Comparison of ENCODE assay signal across 8 cellular contexts in genomic region chr1:112675728-112676381, GRCh38. TPM values are rescaled to one million over a fixed set of nuclear protein-coding genes. Genes with fewer than 3 reads are reported as not detected.
DNase-seq lines count a peak whose midpoint lies in the region; ATAC-seq and TF ChIP-seq lines count a peak whose summit lies in the region.

No MANE protein-coding gene starts in this region.

- no peak for DNase-seq in BJ (ENCODE audit: low read depth)
- no peak for DNase-seq in MM.1S
- DNase-seq in effector memory CD4-positive, alpha-beta T cell: no peak
- no peak for DNase-seq in NCI-H2029 (lab: John Stamatoyannopoulos, UW)
- no peak for DNase-seq in SW 1271 (lab: John Stamatoyannopoulos, UW)

- H3F3A ChIP-seq in MM.1S (ENCODE audit: insufficient read depth, low read length) (peaks cover 13% of the 10 kb centered on the region; the same call in 1 of the 2 replicates), neural cell (ENCODE audit: insufficient read depth, low read length, poor library complexity, severe bottlenecking) (no peaks in the 10 kb centered on the region)

- CTCF ChIA-PET in BJ (lab: Yijun Ruan, JAX): interaction anchor here (0.9 to 4.9 kb wide), 9 partner anchors 10 to 285 kb away, joined by 3 to 46 read pairs (median 5); no protein-coding TSS in a partner anchor

- no peaks in the 10 kb centered on the region for H4K20me1 ChIP-seq in MM.1S (ENCODE audit: insufficient read depth, low read length)
- H4K20me1 ChIP-seq in neural cell (ENCODE audit: insufficient read depth): no peaks in the 10 kb centered on the region

- H2AFZ ChIP-seq in MM.1S (ENCODE audit: low read length): peak overlapping the region; percentile 35; the same call in 1 of the 2 replicates
- no peak overlapping the region for H2AFZ ChIP-seq in neural cell (ENCODE audit: low read depth, low read length)

- H3K9me2 ChIP-seq in MM.1S (replicated peaks; ENCODE audit: insufficient read depth, low read length): no peaks in the 10 kb centered on the region
- H3K9me2 ChIP-seq in neural cell (ENCODE audit: insufficient read depth, low read length): no peaks in the 10 kb centered on the region

- TF ChIP-seq CTCF in BJ (IDR thresholded peaks at IDR 0.05; ENCODE audit: insufficient read depth, low read depth, low read length) (no peak), MM.1S (IDR thresholded peaks at IDR 0.05; ENCODE audit: low read length) (no peak), neural cell (IDR thresholded peaks at IDR 0.05; ENCODE audit: poor library complexity, severe bottlenecking) (no peak)

- H3K36me3 ChIP-seq in BJ (ENCODE audit: control insufficient read depth, insufficient read depth, low read length) (peaks cover 4% of the 10 kb centered on the region), MM.1S (replicated peaks; ENCODE audit: insufficient read depth, low read length) (no peaks in the 10 kb centered on the region; the same call in 1 of the 2 replicates), neural cell (ENCODE audit: insufficient read depth, low read length) (peaks cover 5% of the 10 kb centered on the region)
- no peaks in the 10 kb centered on the region for H3K36me3 ChIP-seq in effector memory CD4-positive, alpha-beta T cell (ENCODE audit: control insufficient read depth, insufficient read depth, low read length)

- ATAC-seq in GM21390 (IDR thresholded peaks at IDR 0.05; ENCODE audit: unreplicated experiment) (no peak), HG03432 (IDR thresholded peaks at IDR 0.05; ENCODE audit: unreplicated experiment) (no peak)

- no peaks in the 10 kb centered on the region for H3K27me3 ChIP-seq in BJ (ENCODE audit: control insufficient read depth, insufficient read depth, low read length)
- H3K27me3 ChIP-seq in MM.1S (replicated peaks; ENCODE audit: insufficient read depth, low read length): no peaks in the 10 kb centered on the region
- H3K27me3 ChIP-seq in effector memory CD4-positive, alpha-beta T cell (replicated peaks; ENCODE audit: control insufficient read depth, insufficient read depth, low read length, poor library complexity, severe bottlenecking): no peaks in the 10 kb centered on the region
- H3K27me3 ChIP-seq in neural cell (ENCODE audit: insufficient read depth, low read depth, low read length): no peaks in the 10 kb centered on the region

- TF ChIP-seq EP300 in neural cell (conservative IDR thresholded peaks at IDR 0.05; ENCODE audit: poor library complexity, severe bottlenecking): no peak

- H3K9ac ChIP-seq in MM.1S (ENCODE audit: low read length) (no peak overlapping the region), neural cell (ENCODE audit: low read length) (peak overlapping the region; percentile 61)

- no peak overlapping the region for H3K27ac ChIP-seq in MM.1S (ENCODE audit: low read length)
- peak overlapping the region; percentile 79 for H3K27ac ChIP-seq in effector memory CD4-positive, alpha-beta T cell (ENCODE audit: insufficient read depth, low read length, poor library complexity, severe bottlenecking)
- no peak overlapping the region for H3K27ac ChIP-seq in neural cell (ENCODE audit: low read length)

- POLR2A ChIA-PET in BJ (lab: Charles Lee): no interaction called here

- H3K4me3 ChIP-seq in BJ (ENCODE audit: low read depth, low read length) (peak overlapping the region; percentile 54), MM.1S (ENCODE audit: low read length) (peak overlapping the region; percentile 71; the same call in 1 of the 2 replicates), neural cell (ENCODE audit: low read length) (peak overlapping the region; percentile 74)
- H3K4me3 ChIP-seq in effector memory CD4-positive, alpha-beta T cell (ENCODE audit: insufficient read depth, low read depth, low read length, poor library complexity, severe bottlenecking): peak overlapping the region; percentile 95

- H3K9me3 ChIP-seq in MM.1S (replicated peaks; ENCODE audit: insufficient read depth, low read length) (no peaks in the 10 kb centered on the region), neural cell (ENCODE audit: low read length) (no peaks in the 10 kb centered on the region)
- no peaks in the 10 kb centered on the region for H3K9me3 ChIP-seq in effector memory CD4-positive, alpha-beta T cell (ENCODE audit: control insufficient read depth, low read length)

- no peak for TF ChIP-seq RAD21 in neural cell (conservative IDR thresholded peaks at IDR 0.05)

- H3K4me1 ChIP-seq in MM.1S (ENCODE audit: low read length): no peaks in the 10 kb centered on the region
- peaks cover 19% of the 10 kb centered on the region for H3K4me1 ChIP-seq in effector memory CD4-positive, alpha-beta T cell (ENCODE audit: control insufficient read depth, insufficient read depth, low read length, poor library complexity, severe bottlenecking)

- H3K4me2 ChIP-seq in MM.1S (ENCODE audit: low read depth, low read length) (peak overlapping the region; percentile 60; the same call in 1 of the 2 replicates), neural cell (ENCODE audit: low read length) (peak overlapping the region; percentile 33)

- H3K79me2 ChIP-seq in MM.1S (ENCODE audit: low read length) (no peaks in the 10 kb centered on the region), neural cell (replicated peaks; ENCODE audit: insufficient read depth, low read length) (no peaks in the 10 kb centered on the region)

TF ChIP-seq in neural cell, 6 proteins besides CTCF, POLR2A, EP300 and RAD21:
- TF ChIP-seq MXI1 (conservative IDR thresholded peaks at IDR 0.05; ENCODE audit: poor library complexity, severe bottlenecking) (no peak), TAF1 (IDR thresholded peaks at IDR 0.05; ENCODE audit: low read depth) (no peak), POLR2AphosphoS5 (IDR thresholded peaks at IDR 0.05) (no peak), SMC3 (conservative IDR thresholded peaks at IDR 0.05; ENCODE audit: poor library complexity) (no peak), REST (IDR thresholded peaks at IDR 0.05; ENCODE audit: borderline replicate concordance) (no peak), EZH2 (IDR thresholded peaks at IDR 0.05; ENCODE audit: borderline replicate concordance, insufficient read depth, low read length, poor library complexity, severe bottlenecking) (no peak)

RNA-seq across cellular contexts. Expression of gene MOV10, which starts 1.4 kb away (rescaled TPM):
- polyA plus RNA-seq in BJ (2011; rRNA removed) (48.9 and 93.7 TPM in 2 replicates), neural cell (1.4 and 3.0 TPM in 2 replicates)
- 61.1 and 90.9 TPM in 2 replicates for polyA minus RNA-seq in BJ (2011; rRNA and poly(A)+ RNA removed)
- polyA minus RNA-seq in neural cell: 1.5 and 1.6 TPM in 2 replicates

RNA-seq across cellular contexts. Expression of gene RHOC, which starts 31.1 kb away (rescaled TPM):
- polyA plus RNA-seq in BJ (2011; rRNA removed) (1,093 and 1,537 TPM in 2 replicates), neural cell (4.3 and 5.0 TPM in 2 replicates)
- polyA minus RNA-seq in BJ (2011; rRNA and poly(A)+ RNA removed): 324 and 485 TPM in 2 replicates
- polyA minus RNA-seq in neural cell: 1.7 and 1.9 TPM in 2 replicates

RNA-seq across cellular contexts. Expression of gene PPM1J, which starts 39.3 kb away (rescaled TPM):
- polyA plus RNA-seq in BJ (2011; rRNA removed): 0.67 and 1.4 TPM in 2 replicates
- polyA minus RNA-seq in BJ (2011; rRNA and poly(A)+ RNA removed): 0.26 and 0.85 TPM in 2 replicates
- polyA plus RNA-seq in neural cell: 0.16 and 1.7 TPM in 2 replicates
- 0.35 and 0.97 TPM in 2 replicates for polyA minus RNA-seq in neural cell

RNA-seq across cellular contexts. Expression of gene CAPZA1, which starts 56.2 kb away (rescaled TPM):
- polyA plus RNA-seq in BJ (2011; rRNA removed) (65.1 and 165 TPM in 2 replicates), neural cell (79.0 and 82.2 TPM in 2 replicates)
- polyA minus RNA-seq in BJ (2011; rRNA and poly(A)+ RNA removed): 90.1 and 104 TPM in 2 replicates
- polyA minus RNA-seq in neural cell: 200 and 202 TPM in 2 replicates

RNA-seq across cellular contexts. Expression of gene ST7L, which starts 56.9 kb away (rescaled TPM):
- polyA plus RNA-seq in BJ (2011; rRNA removed) (7.2 and 9.3 TPM in 2 replicates), neural cell (33.7 and 34.5 TPM in 2 replicates)
- 6.7 and 7.3 TPM in 2 replicates for polyA minus RNA-seq in BJ (2011; rRNA and poly(A)+ RNA removed)
- polyA minus RNA-seq in neural cell: 41.1 and 41.6 TPM in 2 replicates

Comparison
In these comparisons a context has a peak if more than half of its experiments do, and no peak if none do; other contexts are left out.
1. RNA of gene MOV10, which starts 1.4 kb away (polyA plus RNA-seq): 48.9 to 93.7 TPM in BJ; 1.4 to 3.0 TPM in neural cell; every median in the first group is over 10 times any median in the second.
2. RNA of gene RHOC, which starts 31.1 kb away (polyA plus RNA-seq): 1,093 to 1,537 TPM in BJ; 4.3 to 5.0 TPM in neural cell; every median in the first group is over 100 times any median in the second.
3. Peak in every context shown above with its lines, with median percentiles within 50 percentile points of each other: H3K4me3 ChIP-seq.